Comparison of ENCODE assay signal across 17 cellular contexts in the genomic region with DNA sequence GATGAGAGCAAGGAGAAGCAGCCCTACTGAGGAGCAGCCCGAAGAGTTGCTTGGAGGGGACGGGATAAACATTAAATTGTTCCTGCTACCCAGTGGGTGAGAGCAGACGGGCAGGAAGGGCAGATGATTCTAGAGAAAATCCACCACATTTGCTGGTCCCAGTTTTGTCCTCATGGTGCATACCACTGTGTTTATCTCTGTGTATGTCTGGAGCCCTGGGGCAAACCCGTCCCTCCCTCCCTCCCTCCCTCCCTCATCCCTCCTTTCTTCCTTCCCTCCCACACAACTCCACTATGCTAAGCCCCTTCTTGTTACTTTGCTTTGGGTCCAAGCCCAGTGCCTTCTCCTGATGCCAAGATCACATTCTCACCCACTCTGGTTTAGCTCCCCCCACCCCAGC.
"Had no signal": no experiment of that assay in that cellular context is flagged by ENCODE, and none has a peak within 500 bp of the region (broad histone marks: within the 10 kb centered on the region; RNA-seq: fewer than 3 reads in every experiment).

No MANE protein-coding gene starts in this region.

- H3K4me3 ChIP-seq: left lung, lower lobe of right lung, prostate gland, right lobe of liver, testis had no signal

- H3K27me3 ChIP-seq: right lobe of liver, testis had no signal

- H3K27ac Mint-ChIP-seq: immature natural killer cell; memory B cell; natural killer cell treated with Interleukin-12 subunit alpha and Interleukin-12 subunit beta and Interleukin-15 and Interleukin-18, amount 100 ng/mL, for 72 hours; stimulated activated naive B cell treated with anti-CD40 and anti-IgM and Interleukin-4, amounts not matched to agents 10 μg/mL and 1 μg/mL and 100 μg/mL, for 72 hours; stimulated activated naive CD8-positive, alpha-beta T cell treated with anti-CD3 and anti-CD28 coated beads, Interleukin-15, amount 100 ng/mL, for 72 hours; type B pancreatic cell had no signal

- H3K4me1 Mint-ChIP-seq: memory B cell had no signal

- H3K36me3 ChIP-seq: left lung, lower lobe of right lung, prostate gland, right lobe of liver had no signal

- H3K4me1 ChIP-seq: prostate gland, right lobe of liver had no signal

- H3K9me3 ChIP-seq: left lung, lower lobe of right lung, prostate gland, right lobe of liver, testis had no signal

- DNase-seq: cerebellar nuclear complex; dermis blood vessel endothelial cell; erythroblast; immature natural killer cell; left lung; lower lobe of right lung; midbrain; right lobe of liver; stimulated activated CD4-positive, alpha-beta T cell treated with anti-CD3 and anti-CD28 coated beads, Interleukin-4, amount 100 ng/mL, for 24 hours; stimulated activated naive B cell treated with anti-CD40 and anti-IgM and Interleukin-4, amounts not matched to agents 10 μg/mL and 1 μg/mL and 100 μg/mL, for 72 hours; stimulated activated naive CD8-positive, alpha-beta T cell treated with anti-CD3 and anti-CD28 coated beads, Interleukin-15, amount 100 ng/mL, for 72 hours; testis had no signal

- ATAC-seq: left lung; lower lobe of right lung; natural killer cell treated with Interleukin-12 subunit alpha and Interleukin-12 subunit beta and Interleukin-15 and Interleukin-18, amount 100 ng/mL, for 72 hours; stimulated activated naive B cell treated with anti-CD40 and anti-IgM and Interleukin-4, amounts not matched to agents 10 μg/mL and 1 μg/mL and 100 μg/mL, for 72 hours; stimulated activated naive CD8-positive, alpha-beta T cell treated with anti-CD3 and anti-CD28 coated beads, Interleukin-15, amount 100 ng/mL, for 72 hours had no signal

- H3K9ac ChIP-seq: parathyroid adenoma had no signal

- H2AFZ ChIP-seq: parathyroid adenoma had no signal

- H3K27ac ChIP-seq: left lung, lower lobe of right lung, parathyroid adenoma, prostate gland, right lobe of liver, testis had no signal

- H3K36me3 Mint-ChIP-seq: immature natural killer cell; memory B cell; natural killer cell treated with Interleukin-12 subunit alpha and Interleukin-12 subunit beta and Interleukin-15 and Interleukin-18, amount 100 ng/mL, for 72 hours; stimulated activated naive B cell treated with anti-CD40 and anti-IgM and Interleukin-4, amounts not matched to agents 10 μg/mL and 1 μg/mL and 100 μg/mL, for 72 hours; type B pancreatic cell had no signal

- H3K9me3 Mint-ChIP-seq: immature natural killer cell; natural killer cell treated with Interleukin-12 subunit alpha and Interleukin-12 subunit beta and Interleukin-15 and Interleukin-18, amount 100 ng/mL, for 72 hours; stimulated activated naive B cell treated with anti-CD40 and anti-IgM and Interleukin-4, amounts not matched to agents 10 μg/mL and 1 μg/mL and 100 μg/mL, for 72 hours; type B pancreatic cell had no signal

- H3K4me3 Mint-ChIP-seq: immature natural killer cell; memory B cell; natural killer cell treated with Interleukin-12 subunit alpha and Interleukin-12 subunit beta and Interleukin-15 and Interleukin-18, amount 100 ng/mL, for 72 hours; stimulated activated naive B cell treated with anti-CD40 and anti-IgM and Interleukin-4, amounts not matched to agents 10 μg/mL and 1 μg/mL and 100 μg/mL, for 72 hours; stimulated activated naive CD8-positive, alpha-beta T cell treated with anti-CD3 and anti-CD28 coated beads, Interleukin-15, amount 100 ng/mL, for 72 hours; type B pancreatic cell had no signal
